In the genomic region with DNA sequence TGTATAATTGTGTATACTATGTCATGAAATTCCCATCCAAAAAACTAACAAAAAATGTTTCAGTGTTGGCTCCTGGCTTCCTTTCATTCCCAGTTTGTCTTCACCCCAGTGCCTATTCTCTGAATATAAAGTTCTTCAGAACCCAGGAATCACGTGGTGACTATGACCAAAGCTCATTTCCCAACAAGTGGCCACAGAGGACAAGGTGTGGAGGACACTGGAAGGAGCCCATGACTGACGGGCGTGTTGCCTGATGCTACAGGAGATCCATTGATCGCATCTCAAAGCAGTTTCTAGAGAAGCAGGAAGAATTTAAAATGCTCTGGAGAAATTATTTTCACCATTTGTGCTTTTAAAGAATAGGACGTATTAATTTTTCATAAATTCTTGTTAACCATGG, we compare ENCODE assay signal across 16 cellular contexts. TPM values are rescaled to one million over a fixed set of nuclear protein-coding genes. Genes with fewer than 3 reads are reported as not detected.
DNase-seq lines count a peak whose midpoint lies in the region; ATAC-seq, FAIRE-seq and TF ChIP-seq lines count a peak whose summit lies in the region.
"Had no signal": no experiment of that assay in that cellular context is flagged by ENCODE, and none has a peak within 500 bp of the region (broad histone marks: within the 10 kb centered on the region; RNA-seq: fewer than 3 reads in every experiment).

No MANE protein-coding gene starts in this region.

- TF ChIP-seq EP300 in HepG2 (IDR thresholded peaks at IDR 0.05; ENCODE audit: low read depth in 2 of 2, low read length in 2 of 2): no peak
- TF ChIP-seq EP300 in HepG2 (CRISPR knock-in tag; IDR thresholded peaks at IDR 0.05; ENCODE audit: borderline replicate concordance): no peak

- no peaks in the 10 kb centered on the region for H3K27me3 ChIP-seq in liver (ENCODE audit: control insufficient read depth in 4 of 4, insufficient read depth in 4 of 4, low read length in 3 of 4)
- H3K27me3 ChIP-seq in HepG2 (ENCODE audit: control insufficient read depth in 1 of 2, insufficient read depth in 2 of 2, low read length in 2 of 2): peaks cover 0 to 5% of the 10 kb centered on the region in 2 experiments; a peak in 1 of 5 replicates
- H3K27me3 ChIP-seq: BLaER1 had no signal

- no TSS peak for BruUV-seq in HepG2 (replicated peaks; lab: Mats Ljungman, UMichigan)

- H3K27ac Mint-ChIP-seq in nephron: peak overlapping the region; percentile 18 to 79 (median 76)
- peak overlapping the region; percentile 65 for H3K27ac Mint-ChIP-seq in stimulated activated effector memory CD8-positive, alpha-beta T cell treated with anti-CD3 and anti-CD28 coated beads, Interleukin-12 subunit alpha, Interleukin-12 subunit beta, amount 100 ng/mL, for 72 hours
- H3K27ac Mint-ChIP-seq in activated naive CD4-positive, alpha-beta T cell treated with anti-CD3 and anti-CD28 coated beads for 36 hours: no peak overlapping the region
- H3K27ac Mint-ChIP-seq: CD8-positive, alpha-beta memory T cell had no signal

- H3K27me3 Mint-ChIP-seq in nephron (ENCODE audit: low read depth): peaks cover 5% of the 10 kb centered on the region
- peaks cover 10% of the 10 kb centered on the region for H3K27me3 Mint-ChIP-seq in activated naive CD4-positive, alpha-beta T cell treated with anti-CD3 and anti-CD28 coated beads for 36 hours (ENCODE audit: low read depth)

- H3K79me2 ChIP-seq in HepG2 (ENCODE audit: insufficient read depth, low read length): no peaks in the 10 kb centered on the region

- no peak for TF ChIP-seq CTCF in liver (IDR thresholded peaks at IDR 0.05; ENCODE audit: low read depth, low read length, missing input control)
- no peak for TF ChIP-seq CTCF in HepG2 (CRISPR knock-in tag; IDR thresholded peaks at IDR 0.05)
- no peak for TF ChIP-seq CTCF in nephron (IDR thresholded peaks at IDR 0.05; ENCODE audit: unreplicated experiment in 3 of 3)

- ATAC-seq in HepG2 (no peak), left lobe of liver (peak; percentile 82), HG02588 (IDR thresholded peaks at IDR 0.05; ENCODE audit: unreplicated experiment) (no peak)
- ATAC-seq in stimulated activated effector memory CD8-positive, alpha-beta T cell treated with anti-CD3 and anti-CD28 coated beads, Interleukin-12 subunit alpha, Interleukin-12 subunit beta, amount 100 ng/mL, for 72 hours: no peak
- ATAC-seq: HCT116 had no signal

- 70% methylated on average over 5 of the region's 5 CpGs for WGBS in liver
- 19% methylated on average over 5 of the region's 5 CpGs for WGBS in HepG2 (ENCODE audit: low lambda C conversion rate)

- intact Hi-C loops in HepG2 (cut with micrococcal nuclease; ENCODE audit: unreplicated experiment): no loop called here
- intact Hi-C loops in activated naive CD4-positive, alpha-beta T cell treated with anti-CD3 and anti-CD28 coated beads for 36 hours (cut with micrococcal nuclease): loop anchor here (10.0 kb wide), 1 partner anchor 905 kb away; no protein-coding TSS in a partner anchor

- no peak for TF ChIP-seq POLR2A in HepG2 (IDR thresholded peaks at IDR 0.05; ENCODE audit: insufficient read depth in 1 of 2, low read depth in 2 of 2, low read length in 2 of 2)

- H3K4me1 Mint-ChIP-seq in nephron: peaks cover 37% of the 10 kb centered on the region
- H3K4me1 Mint-ChIP-seq in stimulated activated effector memory CD8-positive, alpha-beta T cell treated with anti-CD3 and anti-CD28 coated beads, Interleukin-12 subunit alpha, Interleukin-12 subunit beta, amount 100 ng/mL, for 72 hours: peaks cover 9% of the 10 kb centered on the region
- H3K4me1 Mint-ChIP-seq in activated naive CD4-positive, alpha-beta T cell treated with anti-CD3 and anti-CD28 coated beads for 36 hours (ENCODE audit: low read depth): no peaks in the 10 kb centered on the region
- H3K4me1 Mint-ChIP-seq: CD8-positive, alpha-beta memory T cell had no signal

- in situ Hi-C loops in HepG2 (cut with HindIII; ENCODE audit: extremely low pct_ligation_motif_present, low pct_unique_long_range_greater_than_20kb): no loop called here

- POLR2A ChIA-PET in HepG2 (lab: Yijun Ruan, JAX): no interaction called here

- no peak for DNase-seq in HepG2 (ENCODE audit: low spot score)
- peak; percentile 56 for DNase-seq in left lobe of liver (ENCODE audit: low spot score)
- no peak for DNase-seq in stimulated activated effector memory CD8-positive, alpha-beta T cell treated with anti-CD3 and anti-CD28 coated beads, Interleukin-12 subunit alpha, Interleukin-12 subunit beta, amount 100 ng/mL, for 72 hours (ENCODE audit: low spot score in 2 of 2)
- DNase-seq in dedifferentiated amniotic fluid mesenchymal stem cell (ENCODE audit: extremely low spot score): no peak
- DNase-seq in activated naive CD4-positive, alpha-beta T cell treated with anti-CD3 and anti-CD28 coated beads for 36 hours: no peak
- DNase-seq: CD8-positive, alpha-beta memory T cell; DMS53 had no signal

- H3K27ac ChIP-seq in liver (ENCODE audit: low read depth in 1 of 2, low read length in 2 of 2): peak overlapping the region; percentile 41 to 50
- no peak overlapping the region for H3K27ac ChIP-seq in HepG2 (ENCODE audit: extremely low read length, insufficient read depth, low read length)
- H3K27ac ChIP-seq: 22Rv1, BLaER1 had no signal

- H3K9me3 ChIP-seq in liver (ENCODE audit: control insufficient read depth in 4 of 4, low read length in 3 of 4) (no peaks in the 10 kb centered on the region), HepG2 (ENCODE audit: low read length) (no peaks in the 10 kb centered on the region)
- H3K9me3 ChIP-seq: BLaER1 had no signal

- H4K20me1 ChIP-seq in HepG2 (ENCODE audit: insufficient read depth, low read length): no peaks in the 10 kb centered on the region
- H4K20me1 ChIP-seq: BLaER1 had no signal

- no peak overlapping the region for H3K4me3 ChIP-seq in liver (ENCODE audit: low read depth in 1 of 3, low read length in 3 of 3)
- H3K4me3 ChIP-seq in HepG2 (replicated peaks in 1 of 3; ENCODE audit: insufficient read depth in 1 of 3, low read depth in 2 of 3, low read length in 3 of 3): no peak overlapping the region
- H3K4me3 ChIP-seq: BLaER1 had no signal

- no peak overlapping the region for H2AFZ ChIP-seq in HepG2 (ENCODE audit: low read length)

- H3K4me3 Mint-ChIP-seq in nephron: no peak overlapping the region
- H3K4me3 Mint-ChIP-seq in stimulated activated effector memory CD8-positive, alpha-beta T cell treated with anti-CD3 and anti-CD28 coated beads, Interleukin-12 subunit alpha, Interleukin-12 subunit beta, amount 100 ng/mL, for 72 hours: no peak overlapping the region
- no peak overlapping the region for H3K4me3 Mint-ChIP-seq in activated naive CD4-positive, alpha-beta T cell treated with anti-CD3 and anti-CD28 coated beads for 36 hours
- H3K4me3 Mint-ChIP-seq: CD8-positive, alpha-beta memory T cell had no signal

- CTCF ChIA-PET in HepG2 (lab: Yijun Ruan, JAX; ENCODE audit: low intra/inter-chr PET ratio, low total read pairs): no interaction called here
- CTCF ChIA-PET in activated naive CD4-positive, alpha-beta T cell treated with anti-CD3 and anti-CD28 coated beads for 36 hours (lab: Charles Lee): no interaction called here

- no peak for FAIRE-seq in HepG2 (lab: Jason Lieb, UNC)
- FAIRE-seq: H54 had no signal

- no peaks in the 10 kb centered on the region for H3K36me3 Mint-ChIP-seq in nephron (ENCODE audit: low read depth)
- H3K36me3 Mint-ChIP-seq in stimulated activated effector memory CD8-positive, alpha-beta T cell treated with anti-CD3 and anti-CD28 coated beads, Interleukin-12 subunit alpha, Interleukin-12 subunit beta, amount 100 ng/mL, for 72 hours: no peaks in the 10 kb centered on the region
- H3K36me3 Mint-ChIP-seq in activated naive CD4-positive, alpha-beta T cell treated with anti-CD3 and anti-CD28 coated beads for 36 hours (ENCODE audit: low read depth): no peaks in the 10 kb centered on the region
- H3K36me3 Mint-ChIP-seq: CD8-positive, alpha-beta memory T cell had no signal

- H3K9ac ChIP-seq in liver (ENCODE audit: low read depth in 1 of 2, low read length in 2 of 2) (no peak overlapping the region), HepG2 (ENCODE audit: insufficient read depth, low read depth, low read length) (no peak overlapping the region)
- H3K9ac ChIP-seq: BLaER1 had no signal

- no peak for TF ChIP-seq RAD21 in liver (IDR thresholded peaks at IDR 0.05)
- TF ChIP-seq RAD21 in HepG2 (CRISPR knock-in tag; IDR thresholded peaks at IDR 0.05): no peak

- H3K36me3 ChIP-seq in liver (ENCODE audit: control insufficient read depth in 4 of 4, insufficient read depth in 3 of 4, low read depth in 1 of 4, low read length in 3 of 4): no peaks in the 10 kb centered on the region
- no peaks in the 10 kb centered on the region for H3K36me3 ChIP-seq in HepG2 (replicated peaks in 1 of 2; ENCODE audit: control insufficient read depth in 1 of 2, insufficient read depth in 2 of 2, low read length in 2 of 2)
- H3K36me3 ChIP-seq: BLaER1 had no signal

- H3K4me2 ChIP-seq in HepG2 (ENCODE audit: low read depth, low read length): no peak overlapping the region
- H3K4me2 ChIP-seq: BLaER1 had no signal

- peaks cover 0 to 7% (median 0%) of the 10 kb centered on the region in 4 donors for H3K4me1 ChIP-seq in liver (ENCODE audit: control insufficient read depth in 4 of 4, insufficient read depth in 4 of 4, low read length in 3 of 4)
- H3K4me1 ChIP-seq in HepG2 (ENCODE audit: insufficient read depth, low read length): no peaks in the 10 kb centered on the region

- no peaks in the 10 kb centered on the region for H3K9me3 Mint-ChIP-seq in nephron
- H3K9me3 Mint-ChIP-seq in stimulated activated effector memory CD8-positive, alpha-beta T cell treated with anti-CD3 and anti-CD28 coated beads, Interleukin-12 subunit alpha, Interleukin-12 subunit beta, amount 100 ng/mL, for 72 hours: no peaks in the 10 kb centered on the region
- no peaks in the 10 kb centered on the region for H3K9me3 Mint-ChIP-seq in activated naive CD4-positive, alpha-beta T cell treated with anti-CD3 and anti-CD28 coated beads for 36 hours

RNA-seq across cellular contexts. Expression of a gene that starts 7.4 kb away (rescaled TPM):
- total RNA-seq in liver (1 to 10 TPM in 1 of 2 donors, under 1 TPM in 1; 0.19 to 4.0 TPM), HepG2 (2016; rRNA removed; fragmentation: Illumina TruSeq; extraction: Trizol) (not detected in 2 replicates), left lobe of liver (20.1 TPM)
- polyA plus RNA-seq in liver (10 to 100 TPM in 1 of 2 donors, 1 to 10 TPM in 1; 4.5 to 19.5 TPM), HepG2 (2011; rRNA removed) (0.07 and 0.10 TPM in 2 replicates)
- total RNA-seq in HepG2 (2016; cell fraction: cytosol; rRNA removed; fragmentation: Illumina TruSeq; extraction: Trizol; ENCODE audit: low read depth): not detected in 2 replicates
- total RNA-seq in HepG2 (2016; cell fraction: insoluble cytoplasmic fraction; rRNA removed; fragmentation: Illumina TruSeq; extraction: Trizol): not detected in 2 replicates
- total RNA-seq in HepG2 (2016; cell fraction: membrane; rRNA removed; fragmentation: Illumina TruSeq; extraction: Trizol): not detected in 2 replicates
- not detected in 2 replicates for total RNA-seq in HepG2 (2016; cell fraction: nucleus; rRNA removed; fragmentation: Illumina TruSeq; extraction: Trizol)
- 0.04 and 0.08 TPM in 2 replicates for polyA plus RNA-seq in HepG2 (2011; cell fraction: cytosol; rRNA removed)
- 0.03 and 0.12 TPM in 2 replicates for polyA plus RNA-seq in HepG2 (2011; cell fraction: nucleus; rRNA removed)
- 0.44 and 2.0 TPM in 2 replicates for polyA plus RNA-seq in HepG2 (2012)
- not detected in 2 replicates for polyA plus RNA-seq in HepG2 (2016; cell fraction: cytosol; fragmentation: Illumina TruSeq; extraction: Trizol; ENCODE audit: low read depth)
- polyA plus RNA-seq in HepG2 (2016; cell fraction: insoluble cytoplasmic fraction; fragmentation: Illumina TruSeq; extraction: Trizol; ENCODE audit: low read depth): not detected in 2 replicates
- polyA plus RNA-seq in HepG2 (2016; cell fraction: membrane; fragmentation: Illumina TruSeq; extraction: Trizol; ENCODE audit: low read depth): not detected in 2 replicates
- not detected in 2 replicates for polyA plus RNA-seq in HepG2 (2016; cell fraction: nucleus; fragmentation: Illumina TruSeq; extraction: Trizol; ENCODE audit: insufficient read depth, low read depth)
- 0.06 TPM in 1 of 2 replicates, not detected in the other for polyA minus RNA-seq in HepG2 (2011; rRNA and poly(A)+ RNA removed; ENCODE audit: low replicate concordance)
- not detected in 2 replicates for polyA minus RNA-seq in HepG2 (2011; cell fraction: cytosol; rRNA and poly(A)+ RNA removed)
- polyA minus RNA-seq in HepG2 (2011; cell fraction: nucleus; rRNA and poly(A)+ RNA removed): not detected in 2 replicates
- under 1 TPM; 0.17 to 0.25 TPM for total RNA-seq in activated naive CD4-positive, alpha-beta T cell treated with anti-CD3 and anti-CD28 coated beads for 36 hours
- total RNA-seq: A673; CD8-positive, alpha-beta memory T cell; HT1080 had no signal
